In the genomic region with DNA sequence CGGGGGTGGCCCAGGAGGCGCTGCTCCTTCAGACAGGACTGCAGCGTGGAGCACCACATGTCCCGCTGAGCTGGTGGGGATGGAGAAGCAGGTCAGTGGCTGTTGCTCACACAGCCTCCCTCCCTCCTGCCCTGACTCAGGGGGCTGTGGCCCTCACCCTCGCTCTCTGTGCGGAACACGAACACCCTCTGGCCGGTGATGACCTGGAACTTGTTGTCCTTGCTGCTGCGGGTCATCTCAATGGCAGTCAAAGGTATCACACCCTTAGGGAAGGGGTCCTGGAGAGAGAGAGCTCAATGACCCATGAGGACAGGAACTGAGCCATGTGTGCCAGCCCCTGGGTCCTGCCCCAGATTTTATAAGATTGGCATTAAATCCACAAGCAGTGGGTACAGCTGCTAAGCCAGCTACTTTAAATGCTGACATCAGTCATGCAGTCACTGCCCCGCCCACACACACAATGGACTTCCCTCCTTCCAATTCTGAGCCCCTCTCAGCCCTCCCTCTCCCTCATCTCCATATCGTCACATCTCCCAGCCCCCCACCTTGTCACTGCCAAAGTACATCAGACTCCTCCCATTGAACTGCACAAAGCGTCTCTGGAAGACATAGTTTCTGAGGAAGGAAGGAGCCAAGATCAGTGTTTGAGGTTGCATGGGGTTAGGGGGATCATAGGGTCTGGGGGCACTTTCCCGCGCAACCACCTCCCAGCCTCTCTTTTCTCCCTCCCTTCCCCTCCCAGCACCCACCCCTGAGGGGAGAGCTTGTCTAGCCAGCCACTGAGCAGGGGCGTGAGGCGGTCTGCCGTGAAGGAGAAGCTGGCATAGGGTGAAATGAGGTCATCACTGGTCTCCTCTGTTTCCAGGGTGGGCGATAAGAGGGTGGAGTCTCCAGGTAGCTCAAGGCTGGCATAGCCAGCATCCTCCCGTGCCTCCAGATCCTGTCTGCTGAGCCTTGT, we compare ENCODE assay signal across 18 cellular contexts. TPM values are rescaled to one million over a fixed set of nuclear protein-coding genes. Genes with fewer than 3 reads are reported as not detected.
DNase-seq lines count a peak whose midpoint lies in the region; ATAC-seq and TF ChIP-seq lines count a peak whose summit lies in the region.
"Had no signal": no experiment of that assay in that cellular context is flagged by ENCODE, and none has a peak within 500 bp of the region (broad histone marks: within the 10 kb centered on the region; RNA-seq: fewer than 3 reads in every experiment).

No MANE protein-coding gene starts in this region.

- WGBS in gastroesophageal sphincter (ENCODE audit: low coverage in 1 of 2), 2 donors = 33 to 40% methylated on average over 1 to 2 of the region's 19 CpGs

- no peaks in the 10 kb centered on the region for H3K4me1 ChIP-seq in gastroesophageal sphincter
- H3K4me1 ChIP-seq: colonic mucosa, pancreas had no signal

- peaks cover 0 to 21% of the 10 kb centered on the region in 2 donors for H3K36me3 ChIP-seq in gastroesophageal sphincter
- H3K36me3 ChIP-seq: colonic mucosa, HAP-1, pancreas had no signal

- H3K27me3 ChIP-seq in gastroesophageal sphincter = no peaks in the 10 kb centered on the region
- H3K27me3 ChIP-seq: colonic mucosa, heart left ventricle, pancreas had no signal

- no peak overlapping the region for H3K27ac ChIP-seq in gastroesophageal sphincter
- H3K27ac ChIP-seq: colonic mucosa, pancreas had no signal

- H3K4me3 ChIP-seq in gastroesophageal sphincter = no peak overlapping the region
- H3K4me3 ChIP-seq: colonic mucosa, HAP-1, heart left ventricle, pancreas had no signal

- ATAC-seq in gastroesophageal sphincter = peak; percentile 54
- ATAC-seq: pancreas, T-helper 17 cell had no signal

- intact Hi-C loops in posterior vena cava (cut with DNase I) = no loop called here

- no peak for TF ChIP-seq POLR2A in gastroesophageal sphincter (IDR thresholded peaks at IDR 0.05)

- TF ChIP-seq CTCF in gastroesophageal sphincter (IDR thresholded peaks at IDR 0.05) = no peak

- DNase-seq in DMS79 (lab: John Stamatoyannopoulos, UW) (peak; percentile 1), DMS79 treated with DMSO at 0.1 percent for 48 hours (lab: John Stamatoyannopoulos, UW) (no peak), NCI-H1092 treated with DMSO at 0.1 percent for 48 hours (lab: John Stamatoyannopoulos, UW) (peak; percentile 23), posterior vena cava (ENCODE audit: low spot score) (peak; percentile 62), NCI-H2029 treated with DMSO at 0.1 percent for 48 hours (lab: John Stamatoyannopoulos, UW) (no peak), SKM-1 (lab: John Stamatoyannopoulos, UW; ENCODE audit: unreplicated experiment) (no peak), mesenteric fat pad (ENCODE audit: low spot score) (no peak)
- DNase-seq: 8988T; activated CD4-positive, CD25-positive, alpha-beta regulatory T cell; activated gamma-delta T cell treated with Interleukin-2 at 50 U/mL for 16 hours; colonic mucosa; kidney; pancreas; T-helper 17 cell; trophoblast cell had no signal

- no peak for TF ChIP-seq EP300 in gastroesophageal sphincter (IDR thresholded peaks at IDR 0.05)

- no peaks in the 10 kb centered on the region for H3K9me3 ChIP-seq in gastroesophageal sphincter
- H3K9me3 ChIP-seq: colonic mucosa, HAP-1, heart left ventricle, pancreas had no signal

RNA-seq across cellular contexts. Expression of gene ARAP3, which starts 8.9 kb away (rescaled TPM):
- total RNA-seq in gastroesophageal sphincter (1 to 10 TPM; 5.3 to 7.2 (median 6.2) TPM), posterior vena cava (10 to 100 TPM; 14.7 to 18.8 TPM), mesenteric fat pad (24.2 TPM)

RNA-seq across cellular contexts. Expression of gene FCHSD1, which starts 21.9 kb away (rescaled TPM):
- 10 to 100 TPM in 3 of 4 donors, 1 to 10 TPM in 1; 8.2 to 14.8 (median 13.3) TPM for total RNA-seq in gastroesophageal sphincter
- 10 to 100 TPM; 11.6 to 13.6 TPM for total RNA-seq in posterior vena cava
- total RNA-seq in mesenteric fat pad = 11.5 TPM

RNA-seq across cellular contexts. Expression of gene RELL2, which starts 36.3 kb away (rescaled TPM):
- 1 to 10 TPM; 2.3 to 5.4 (median 2.8) TPM for total RNA-seq in gastroesophageal sphincter
- 1 to 10 TPM; 2.5 to 3.0 TPM for total RNA-seq in posterior vena cava
- 1.5 TPM for total RNA-seq in mesenteric fat pad

RNA-seq across cellular contexts. Expression of gene HDAC3, which starts 36.5 kb away (rescaled TPM):
- 10 to 100 TPM; 35.4 to 77.8 (median 37.7) TPM for total RNA-seq in gastroesophageal sphincter
- total RNA-seq in posterior vena cava = 10 to 100 TPM; 30.3 to 34.7 TPM
- 39.3 TPM for total RNA-seq in mesenteric fat pad

RNA-seq across cellular contexts. Expression of gene DIAPH1, which starts 54.3 kb away (rescaled TPM):
- 10 to 100 TPM; 35.2 to 62.3 (median 53.4) TPM for total RNA-seq in gastroesophageal sphincter
- total RNA-seq in posterior vena cava = 10 to 100 TPM; 52.3 to 83.8 TPM
- total RNA-seq in mesenteric fat pad = 49.5 TPM

Comparison
In these comparisons a context has a peak if more than half of its experiments do, and no peak if none do; other contexts are left out.
1. DNase-seq: peak in DMS79 (single experiment), NCI-H1092 treated with DMSO at 0.1 percent for 48 hours (single experiment) and posterior vena cava (single experiment); none in DMS79 treated with DMSO at 0.1 percent for 48 hours (single experiment), NCI-H2029 treated with DMSO at 0.1 percent for 48 hours (single experiment), SKM-1 (single experiment) and mesenteric fat pad (single experiment).